Comparison of ENCODE assay signal across 25 cellular contexts in genomic region chr3:134376786-134377431, GRCh38. TPM values are rescaled to one million over a fixed set of nuclear protein-coding genes. Genes with fewer than 3 reads are reported as not detected.
DNase-seq lines count a peak whose midpoint lies in the region; ATAC-seq, FAIRE-seq and TF ChIP-seq lines count a peak whose summit lies in the region.
"Had no signal": no experiment of that assay in that cellular context is flagged by ENCODE, and none has a peak within 500 bp of the region (broad histone marks: within the 10 kb centered on the region; RNA-seq: fewer than 3 reads in every experiment).

No MANE protein-coding gene starts in this region.

- no peaks in the 10 kb centered on the region for H3K79me1 ChIP-seq in neuronal stem cell (ENCODE audit: low read depth, low read length)

- H3K27ac ChIP-seq in right atrium auricular region = no peak overlapping the region
- no peak overlapping the region for H3K27ac ChIP-seq in keratinocyte (ENCODE audit: control insufficient read depth, insufficient read depth, low read length)
- H3K27ac ChIP-seq in neuronal stem cell (replicated peaks; ENCODE audit: low read length) = no peak overlapping the region
- no peak overlapping the region for H3K27ac ChIP-seq in uterus
- H3K27ac ChIP-seq: psoas muscle had no signal

- peaks cover 2% of the 10 kb centered on the region for H3K9me1 ChIP-seq in keratinocyte (ENCODE audit: control insufficient read depth, extremely low read depth, insufficient read depth, low read length)

- H3K4me2 ChIP-seq in keratinocyte (ENCODE audit: control insufficient read depth, extremely low read depth, insufficient read depth, low read depth, low read length) = no peak overlapping the region
- H3K4me2 ChIP-seq in neuronal stem cell (ENCODE audit: insufficient read depth, low read length, poor library complexity, severe bottlenecking) = no peak overlapping the region

- H3K4me3 ChIP-seq in right atrium auricular region (no peak overlapping the region), keratinocyte (ENCODE audit: control insufficient read depth in 2 of 3, extremely low read depth in 1 of 3, insufficient read depth in 2 of 3, low read depth in 1 of 3, low read length in 3 of 3) (no peak overlapping the region), neuronal stem cell (ENCODE audit: low read length in 2 of 2) (no peak overlapping the region), uterus (no peak overlapping the region)
- H3K4me3 ChIP-seq: body of pancreas, psoas muscle had no signal

- no peak overlapping the region for H3K4ac ChIP-seq in neuronal stem cell (ENCODE audit: low read length)

- peaks cover 34 to 72% of the 10 kb centered on the region in 2 donors for H3K27me3 Mint-ChIP-seq in effector memory CD8-positive, alpha-beta T cell
- H3K27me3 Mint-ChIP-seq in T-helper 17 cell = peaks cover 48% of the 10 kb centered on the region

- peak overlapping the region; percentile 72 for H2AK5ac ChIP-seq in neuronal stem cell (ENCODE audit: low read depth, low read length)

- H3K18ac ChIP-seq in neuronal stem cell (ENCODE audit: low read length) = peak overlapping the region; percentile 11

- H3K4me3 Mint-ChIP-seq in effector memory CD8-positive, alpha-beta T cell = no peak overlapping the region
- H3K4me3 Mint-ChIP-seq in T-helper 17 cell = no peak overlapping the region
- H3K4me3 Mint-ChIP-seq: activated naive CD8-positive, alpha-beta T cell treated with anti-CD3 and anti-CD28 coated beads, Interleukin-2, amount 50 U/mL, for 24 hours; endodermal cell; IgD-negative memory B cell; stimulated activated memory B cell treated with anti-CD40 and anti-IgM and Interleukin-4, amounts not matched to agents 10 μg/mL and 1 μg/mL and 100 μg/mL, for 72 hours had no signal

- H3K4me1 ChIP-seq in right atrium auricular region = peaks cover 0 to 37% of the 10 kb centered on the region in 2 donors
- H3K4me1 ChIP-seq in keratinocyte (ENCODE audit: control insufficient read depth, extremely low read depth, insufficient read depth, low read length) = peaks cover 59% of the 10 kb centered on the region
- peaks cover 15 to 24% of the 10 kb centered on the region in 2 donors for H3K4me1 ChIP-seq in neuronal stem cell (ENCODE audit: control insufficient read depth in 2 of 2, insufficient read depth in 1 of 2, low read depth in 1 of 2, low read length in 2 of 2)
- peaks cover 0 to 2% of the 10 kb centered on the region in 2 donors for H3K4me1 ChIP-seq in uterus

- H3K36me3 Mint-ChIP-seq in effector memory CD8-positive, alpha-beta T cell (ENCODE audit: insufficient read depth) = no peaks in the 10 kb centered on the region
- H3K36me3 Mint-ChIP-seq in T-helper 17 cell (ENCODE audit: low read depth) = peaks cover 5% of the 10 kb centered on the region
- H3K36me3 Mint-ChIP-seq: stimulated activated memory B cell treated with anti-CD40 and anti-IgM and Interleukin-4, amounts not matched to agents 10 μg/mL and 1 μg/mL and 100 μg/mL, for 72 hours had no signal

- no peak overlapping the region for H2BK120ac ChIP-seq in neuronal stem cell (ENCODE audit: low read depth, low read length)

- H2BK15ac ChIP-seq in neuronal stem cell (ENCODE audit: low read length) = peak overlapping the region; percentile 55

- no peak overlapping the region for H3K9ac ChIP-seq in keratinocyte (ENCODE audit: control insufficient read depth, extremely low read depth, insufficient read depth, low read length)
- H3K9ac ChIP-seq in neuronal stem cell (ENCODE audit: low read depth, low read length, poor library complexity) = no peak overlapping the region

- no peak for TF ChIP-seq CTCF in right atrium auricular region (IDR thresholded peaks at IDR 0.05)
- TF ChIP-seq CTCF in keratinocyte (optimal IDR thresholded peaks at IDR 0.05 in 1 of 3, IDR thresholded peaks at IDR 0.05 in 1 of 3, conservative IDR thresholded peaks at IDR 0.05 in 1 of 3; ENCODE audit: extremely low read depth in 1 of 3, insufficient read depth in 2 of 3, low read length in 3 of 3) = no peak
- no peak for TF ChIP-seq CTCF in uterus (IDR thresholded peaks at IDR 0.05)

- H3K14ac ChIP-seq in neuronal stem cell (ENCODE audit: low read length) = no peak overlapping the region

- H3K36me3 ChIP-seq in right atrium auricular region = no peaks in the 10 kb centered on the region
- H3K36me3 ChIP-seq in keratinocyte (ENCODE audit: control insufficient read depth in 2 of 2, extremely low read depth in 1 of 2, insufficient read depth in 2 of 2, low read length in 2 of 2) = peaks cover 3 to 15% of the 10 kb centered on the region in 2 experiments
- peaks cover 2 to 7% of the 10 kb centered on the region in 2 donors for H3K36me3 ChIP-seq in neuronal stem cell (replicated peaks in 1 of 2; ENCODE audit: control insufficient read depth in 2 of 2, insufficient read depth in 2 of 2, low read length in 2 of 2)
- H3K36me3 ChIP-seq in uterus = no peaks in the 10 kb centered on the region

- no peak overlapping the region for H3K23ac ChIP-seq in neuronal stem cell (ENCODE audit: low read depth, low read length, poor library complexity)

- peaks cover 12% of the 10 kb centered on the region for H4K20me1 ChIP-seq in keratinocyte (ENCODE audit: control insufficient read depth, extremely low read depth, insufficient read depth, low read length)

- H3K79me2 ChIP-seq in keratinocyte (ENCODE audit: control insufficient read depth, insufficient read depth, low read length) = peaks cover 24% of the 10 kb centered on the region

- ATAC-seq in left cardiac atrium (no peak), GM18868 (IDR thresholded peaks at IDR 0.05; ENCODE audit: unreplicated experiment) (no peak), T-helper 17 cell (no peak)
- no peak for ATAC-seq in effector memory CD8-positive, alpha-beta T cell (replicated peaks)
- ATAC-seq: activated naive CD8-positive, alpha-beta T cell treated with anti-CD3 and anti-CD28 coated beads, Interleukin-2, amount 50 U/mL, for 24 hours; body of pancreas; psoas muscle; stimulated activated memory B cell treated with anti-CD40 and anti-IgM and Interleukin-4, amounts not matched to agents 10 μg/mL and 1 μg/mL and 100 μg/mL, for 72 hours had no signal

- H3K27me3 ChIP-seq in right atrium auricular region (no peaks in the 10 kb centered on the region), keratinocyte (ENCODE audit: control insufficient read depth, extremely low read depth, insufficient read depth, low read length) (no peaks in the 10 kb centered on the region), neuronal stem cell (ENCODE audit: control insufficient read depth in 3 of 3, insufficient read depth in 3 of 3, low read depth in 1 of 3, low read length in 3 of 3) (peaks cover 0 to 33% (median 4%) of the 10 kb centered on the region in 3 experiments), uterus (no peaks in the 10 kb centered on the region)
- H3K27me3 ChIP-seq: body of pancreas had no signal

- no peak overlapping the region for H3K27ac Mint-ChIP-seq in effector memory CD8-positive, alpha-beta T cell
- no peak overlapping the region for H3K27ac Mint-ChIP-seq in T-helper 17 cell
- H3K27ac Mint-ChIP-seq: activated naive CD8-positive, alpha-beta T cell treated with anti-CD3 and anti-CD28 coated beads, Interleukin-2, amount 50 U/mL, for 24 hours; activated T-helper 2 cell treated with anti-CD3 and anti-CD28 coated beads, Interferon-gamma antibody, Interleukin-2, Interleukin-4, amounts not matched to agents 10 μg/mL and 5 μg/mL and 100 μg/mL, durations not matched to agents 14 hours and 24 hours and 36 hours; endodermal cell; stimulated activated memory B cell treated with anti-CD40 and anti-IgM and Interleukin-4, amounts not matched to agents 10 μg/mL and 1 μg/mL and 100 μg/mL, for 72 hours had no signal

- WGBS in neuronal stem cell (ENCODE audit: extremely low coverage in 2 of 2, insufficient read length in 2 of 2, insufficient replicate concordance in 1 of 2), 2 donors = no CpG with 5 or more reads among the region's 5 CpGs

- H2BK12ac ChIP-seq in neuronal stem cell (ENCODE audit: low read length) = no peak overlapping the region

- dilution Hi-C loops in keratinocyte (cut with MboI; ENCODE audit: extremely low pct_ligation_motif_present, low sequenced_read_pairs) = no loop called here

- peak; percentile 83 for FAIRE-seq in keratinocyte (lab: Jason Lieb, UNC)
- FAIRE-seq: D721Med, TTC549 had no signal

- DNase-seq in right atrium auricular region (ENCODE audit: low spot score) = peak; percentile 34
- DNase-seq in left cardiac atrium = no peak
- no peak for DNase-seq in keratinocyte (ENCODE audit: low read depth, low spot score)
- no peak for DNase-seq in neuronal stem cell (ENCODE audit: low spot score)
- no peak for DNase-seq in effector memory CD8-positive, alpha-beta T cell
- DNase-seq in T-helper 17 cell = no peak
- no peak for DNase-seq in uterus
- DNase-seq: activated naive CD8-positive, alpha-beta T cell treated with anti-CD3 and anti-CD28 coated beads, Interleukin-2, amount 50 U/mL, for 24 hours; body of pancreas; EL; endodermal cell; HCEC 1CT; mesenchymal stem cell; NCI-H1105; NCI-H2081; NCI-H446; OCI-M1; psoas muscle; SIG-M5 had no signal

- H3K9me3 ChIP-seq in right atrium auricular region (no peaks in the 10 kb centered on the region), keratinocyte (ENCODE audit: control insufficient read depth, low read depth, low read length) (no peaks in the 10 kb centered on the region), neuronal stem cell (replicated peaks in 1 of 2; ENCODE audit: control insufficient read depth in 2 of 2, insufficient read depth in 1 of 2, low read depth in 1 of 2, low read length in 2 of 2) (no peaks in the 10 kb centered on the region), T-helper 17 cell (ENCODE audit: control insufficient read depth, low read length, poor library complexity, severe bottlenecking) (no peaks in the 10 kb centered on the region), uterus (no peaks in the 10 kb centered on the region)
- H3K9me3 ChIP-seq: body of pancreas, psoas muscle had no signal

- H2AFZ ChIP-seq in keratinocyte (ENCODE audit: control insufficient read depth, low read length) = no peak overlapping the region
- no peak overlapping the region for H2AFZ ChIP-seq in neuronal stem cell (ENCODE audit: low read length)

- no peaks in the 10 kb centered on the region for H3K9me3 Mint-ChIP-seq in effector memory CD8-positive, alpha-beta T cell
- H3K9me3 Mint-ChIP-seq: activated naive CD8-positive, alpha-beta T cell treated with anti-CD3 and anti-CD28 coated beads, Interleukin-2, amount 50 U/mL, for 24 hours; activated T-helper 2 cell treated with anti-CD3 and anti-CD28 coated beads, Interferon-gamma antibody, Interleukin-2, Interleukin-4, amounts not matched to agents 10 μg/mL and 5 μg/mL and 100 μg/mL, durations not matched to agents 14 hours and 24 hours and 36 hours; endodermal cell had no signal

- no peak for TF ChIP-seq POLR2A in uterus (IDR thresholded peaks at IDR 0.05)

- H3K4me1 Mint-ChIP-seq in effector memory CD8-positive, alpha-beta T cell (ENCODE audit: low read depth in 2 of 2) = peaks cover 8 to 11% of the 10 kb centered on the region in 2 donors
- H3K4me1 Mint-ChIP-seq in T-helper 17 cell = peaks cover 10% of the 10 kb centered on the region

- intact Hi-C loops in left cardiac atrium (cut with DNase I) = loop anchor here in 1 of 2 donors (10.0 kb wide), 1 partner anchor 98 kb away; no protein-coding TSS in a partner anchor
- intact Hi-C loops in uterus (cut with DNase I; ENCODE audit: low total_unique reads) = no loop called here

- peak overlapping the region; percentile 33 for H2BK5ac ChIP-seq in neuronal stem cell (ENCODE audit: low read length)

- no peak overlapping the region for H4K91ac ChIP-seq in neuronal stem cell (ENCODE audit: low read depth, low read length, poor library complexity)

- H4K8ac ChIP-seq in neuronal stem cell (ENCODE audit: low read depth, low read length) = no peak overlapping the region

RNA-seq across cellular contexts. Expression of gene AMOTL2, which starts 2.7 kb away (rescaled TPM):
- total RNA-seq in right atrium auricular region (100 to 1,000 TPM in 1 of 2 donors, 10 to 100 TPM in 1; 62.3 to 119 TPM), left cardiac atrium (10 to 100 TPM; 47.9 to 59.3 TPM), T-helper 17 cell (not detected), uterus (10 to 100 TPM; 49.4 to 87.5 (median 61.4) TPM)
- 39.8 to 57.2 TPM (median 45.6 TPM) in 3 replicates for polyA plus RNA-seq in keratinocyte
- polyA plus RNA-seq in keratinocyte (2011; ENCODE audit: low read depth) = 52.7 TPM
- 30.8 and 32.5 TPM in 2 replicates for polyA plus RNA-seq in keratinocyte (2011; cell fraction: cytosol; rRNA removed)
- 88.6 and 88.9 TPM in 2 replicates for polyA plus RNA-seq in keratinocyte (2011; cell fraction: nucleus; rRNA removed)
- 44.4 and 81.4 TPM in 2 replicates for polyA plus RNA-seq in keratinocyte (2012; ENCODE audit: low replicate concordance)
- 49.8 to 105 TPM (median 62.0 TPM) in 3 replicates for polyA minus RNA-seq in keratinocyte
- 64.5 TPM for polyA minus RNA-seq in keratinocyte (2011; cell fraction: cytosol; rRNA and poly(A)+ RNA removed)
- 82.0 and 84.4 TPM in 2 replicates for polyA minus RNA-seq in keratinocyte (2011; cell fraction: nucleus; rRNA and poly(A)+ RNA removed)
- 61.7 TPM for polyA plus RNA-seq in neuronal stem cell (2013, experiment 1 of 2)
- polyA plus RNA-seq in neuronal stem cell (2013, experiment 2 of 2) = 60.5 TPM
- total RNA-seq: activated T-helper 2 cell treated with anti-CD3 and anti-CD28 coated beads, Interferon-gamma antibody, Interleukin-2, Interleukin-4, amounts not matched to agents 10 μg/mL and 5 μg/mL and 100 μg/mL, durations not matched to agents 14 hours and 24 hours and 36 hours had no signal
- polyA plus RNA-seq: IgD-negative memory B cell had no signal

Comparison
In these comparisons a context has a peak if more than half of its experiments do, and no peak if none do; other contexts are left out.
1. RNA of gene AMOTL2, which starts 2.7 kb away (total RNA-seq): 62.3 to 119 TPM in right atrium auricular region, 49.4 to 87.5 TPM in uterus and 47.9 to 59.3 TPM in left cardiac atrium; not detected in T-helper 17 cell; every median in the first group is over 10 times any median in the second.